In the genomic region with DNA sequence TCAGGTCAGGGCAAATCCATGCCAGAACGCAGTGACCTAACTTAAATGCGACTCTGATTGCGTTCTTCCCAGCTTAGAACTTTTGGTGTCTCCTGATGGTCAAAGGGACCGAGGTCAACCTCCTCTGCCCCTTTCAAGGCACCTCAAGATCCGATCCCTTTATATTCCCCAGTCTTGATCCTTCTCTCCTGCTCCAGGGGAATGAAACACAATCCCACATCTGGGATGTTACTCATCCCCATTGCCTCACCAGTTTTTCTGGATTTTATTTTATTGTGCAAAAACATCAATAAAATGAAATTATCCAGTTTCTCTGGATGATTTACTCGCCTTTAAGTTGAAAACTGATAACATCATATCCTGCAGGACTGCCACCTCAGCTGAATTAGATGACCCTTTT, we compare ENCODE assay signal across 8 cellular contexts. TPM values are rescaled to one million over a fixed set of nuclear protein-coding genes. Genes with fewer than 3 reads are reported as not detected.
A peak's percentile ranks its signal among the peaks of the same experiment; 100 is the strongest.
DNase-seq lines count a peak whose midpoint lies in the region; TF ChIP-seq lines count a peak whose summit lies in the region.

No MANE protein-coding gene starts in this region.

- H3K4me1 ChIP-seq in trophoblast cell (ENCODE audit: control insufficient read depth in 1 of 2, insufficient read depth in 2 of 2, low read length in 2 of 2) (peaks cover 0 to 8% of the 10 kb centered on the region in 2 experiments), uterus (no peaks in the 10 kb centered on the region)

- DNase-seq in GM04504 (ENCODE audit: low read depth) (peak; percentile 12), fibroblast of the aortic adventitia (ENCODE audit: low read depth) (peak; percentile 4), trophoblast cell (no peak), uterus (no peak), iPS-NIHi11 (ENCODE audit: low spot score) (no peak), MV-4-11 (lab: John Stamatoyannopoulos, UW) (no peak)
- no peak for DNase-seq in activated CD4-positive, alpha-beta memory T cell treated with anti-CD3 and anti-CD28 coated beads, Interleukin-2, amount 10 ng/mL, durations not matched to agents 7 days and 5 days
- no peak for DNase-seq in activated CD4-positive, CD25-positive, alpha-beta regulatory T cell (lab: John Stamatoyannopoulos, UW)

- H2BK5ac ChIP-seq in trophoblast cell (ENCODE audit: low read depth, low read length, poor library complexity), result no peak overlapping the region

- no peak overlapping the region for H2BK120ac ChIP-seq in trophoblast cell (ENCODE audit: insufficient read depth, low read length, poor library complexity)

- H3K18ac ChIP-seq in trophoblast cell (ENCODE audit: low read length), result no peak overlapping the region

- H3K27me3 Mint-ChIP-seq in activated CD4-positive, alpha-beta memory T cell treated with anti-CD3 and anti-CD28 coated beads, Interleukin-2, amount 10 ng/mL, durations not matched to agents 7 days and 5 days, result peaks cover 26% of the 10 kb centered on the region

- H4K8ac ChIP-seq in trophoblast cell (ENCODE audit: low read depth, low read length), result no peak overlapping the region

- no peak overlapping the region for H4K12ac ChIP-seq in trophoblast cell (ENCODE audit: low read depth, low read length)

- TF ChIP-seq POLR2A in uterus (IDR thresholded peaks at IDR 0.05), result no peak

- peaks cover 4% of the 10 kb centered on the region for H3K9me3 Mint-ChIP-seq in activated CD4-positive, alpha-beta memory T cell treated with anti-CD3 and anti-CD28 coated beads, Interleukin-2, amount 10 ng/mL, durations not matched to agents 7 days and 5 days

- H3K23ac ChIP-seq in trophoblast cell (ENCODE audit: low read length), result no peak overlapping the region

- CTCF ChIA-PET in activated CD4-positive, alpha-beta memory T cell treated with anti-CD3 and anti-CD28 coated beads, Interleukin-2, amount 10 ng/mL, durations not matched to agents 7 days and 5 days (lab: Charles Lee), result no interaction called here

- H3K9me3 ChIP-seq in trophoblast cell (ENCODE audit: insufficient read depth, low read depth, low read length), result peaks cover 4% of the 10 kb centered on the region
- H3K9me3 ChIP-seq in uterus, result no peaks in the 10 kb centered on the region

- no peak overlapping the region for H3K9ac ChIP-seq in trophoblast cell (ENCODE audit: low read length)

- H3K79me2 ChIP-seq in trophoblast cell (ENCODE audit: control insufficient read depth, insufficient read depth, low read length, poor library complexity), result no peaks in the 10 kb centered on the region

- H3K36me3 Mint-ChIP-seq in activated CD4-positive, alpha-beta memory T cell treated with anti-CD3 and anti-CD28 coated beads, Interleukin-2, amount 10 ng/mL, durations not matched to agents 7 days and 5 days (ENCODE audit: low read depth), result no peaks in the 10 kb centered on the region

- TF ChIP-seq CTCF in fibroblast of the aortic adventitia (IDR thresholded peaks at IDR 0.05; ENCODE audit: insufficient read depth, low read length) (no peak), uterus (IDR thresholded peaks at IDR 0.05) (no peak)

- H3K14ac ChIP-seq in trophoblast cell (ENCODE audit: low read length), result no peak overlapping the region

- H3K4me2 ChIP-seq in trophoblast cell (ENCODE audit: low read length), result peak overlapping the region; percentile 80

- H3K4me1 Mint-ChIP-seq in activated CD4-positive, alpha-beta memory T cell treated with anti-CD3 and anti-CD28 coated beads, Interleukin-2, amount 10 ng/mL, durations not matched to agents 7 days and 5 days, result peaks cover 16% of the 10 kb centered on the region

- no peaks in the 10 kb centered on the region for H3K79me1 ChIP-seq in trophoblast cell (ENCODE audit: low read length)

- no peak overlapping the region for H2BK12ac ChIP-seq in trophoblast cell (ENCODE audit: low read length)

- H3K4ac ChIP-seq in trophoblast cell (ENCODE audit: low read depth, low read length), result no peak overlapping the region

- no peak overlapping the region for H2AK5ac ChIP-seq in trophoblast cell (ENCODE audit: low read length)

- H3K36me3 ChIP-seq in trophoblast cell (ENCODE audit: control insufficient read depth in 1 of 2, insufficient read depth in 2 of 2, low read length in 2 of 2) (no peaks in the 10 kb centered on the region), uterus (no peaks in the 10 kb centered on the region)

- H3K27me3 ChIP-seq in trophoblast cell (ENCODE audit: insufficient read depth, low read length) (no peaks in the 10 kb centered on the region), uterus (no peaks in the 10 kb centered on the region)

- intact Hi-C loops in uterus (cut with DNase I; ENCODE audit: low total_unique reads), result no loop called here

- no peak overlapping the region for H3K4me3 ChIP-seq in fibroblast of the aortic adventitia (ENCODE audit: low read depth, low read length)
- H3K4me3 ChIP-seq in trophoblast cell (ENCODE audit: low read depth, low read length), result no peak overlapping the region
- peak overlapping the region in 1 of 2 donors; percentile 53 for H3K4me3 ChIP-seq in uterus

- peak overlapping the region; percentile 49 for H3K4me3 Mint-ChIP-seq in activated CD4-positive, alpha-beta memory T cell treated with anti-CD3 and anti-CD28 coated beads, Interleukin-2, amount 10 ng/mL, durations not matched to agents 7 days and 5 days

- peak overlapping the region; percentile 12 for H2AFZ ChIP-seq in trophoblast cell (ENCODE audit: insufficient read depth, low read length, poor library complexity)

- whole genome bisulfite sequencing in trophoblast cell (ENCODE audit: extremely low coverage, insufficient coverage, insufficient read length), result no CpG with 5 or more reads among the region's 6 CpGs

- H3K27ac Mint-ChIP-seq in activated CD4-positive, alpha-beta memory T cell treated with anti-CD3 and anti-CD28 coated beads, Interleukin-2, amount 10 ng/mL, durations not matched to agents 7 days and 5 days, result no peak overlapping the region

- no peak overlapping the region for H4K91ac ChIP-seq in trophoblast cell (ENCODE audit: low read depth, low read length)

- H3K27ac ChIP-seq in trophoblast cell (ENCODE audit: low read depth, low read length) (no peak overlapping the region), uterus (no peak overlapping the region)

- POLR2A ChIA-PET in activated CD4-positive, alpha-beta memory T cell treated with anti-CD3 and anti-CD28 coated beads, Interleukin-2, amount 10 ng/mL, durations not matched to agents 7 days and 5 days (lab: Charles Lee), result interaction anchor here (1.1 kb wide), 1 partner anchor 168 kb away, joined by 4 read pairs; no protein-coding TSS in a partner anchor

RNA-seq across cellular contexts. Expression of gene IRAK1BP1, which starts 43.9 kb away (rescaled TPM):
- total RNA-seq in activated CD4-positive, alpha-beta memory T cell treated with anti-CD3 and anti-CD28 coated beads, Interleukin-2, amount 10 ng/mL, durations not matched to agents 7 days and 5 days, result 1 to 10 TPM; 1.9 to 2.1 TPM
- 6.5 and 7.9 TPM in 2 replicates for total RNA-seq in fibroblast of the aortic adventitia (ENCODE audit: low replicate concordance)
- polyA plus RNA-seq in trophoblast cell (2013), result 0.92 and 0.97 TPM in 2 replicates
- total RNA-seq in uterus, result 10 to 100 TPM in 2 of 4 donors, 1 to 10 TPM in 2; 3.2 to 20.0 (median 7.9) TPM

Comparison
In these comparisons a context has a peak if more than half of its experiments do, and no peak if none do; other contexts are left out.
1. DNase-seq: peak in GM04504 (single experiment) and fibroblast of the aortic adventitia (single experiment); none in activated CD4-positive, alpha-beta memory T cell treated with anti-CD3 and anti-CD28 coated beads, Interleukin-2, amount 10 ng/mL, durations not matched to agents 7 days and 5 days (single experiment), trophoblast cell (0 of 2), uterus (0 of 2), iPS-NIHi11 (single experiment), activated CD4-positive, CD25-positive, alpha-beta regulatory T cell (0 of 4) and MV-4-11 (single experiment).